Comparison of ENCODE assay signal across 8 cellular contexts in the genomic region with DNA sequence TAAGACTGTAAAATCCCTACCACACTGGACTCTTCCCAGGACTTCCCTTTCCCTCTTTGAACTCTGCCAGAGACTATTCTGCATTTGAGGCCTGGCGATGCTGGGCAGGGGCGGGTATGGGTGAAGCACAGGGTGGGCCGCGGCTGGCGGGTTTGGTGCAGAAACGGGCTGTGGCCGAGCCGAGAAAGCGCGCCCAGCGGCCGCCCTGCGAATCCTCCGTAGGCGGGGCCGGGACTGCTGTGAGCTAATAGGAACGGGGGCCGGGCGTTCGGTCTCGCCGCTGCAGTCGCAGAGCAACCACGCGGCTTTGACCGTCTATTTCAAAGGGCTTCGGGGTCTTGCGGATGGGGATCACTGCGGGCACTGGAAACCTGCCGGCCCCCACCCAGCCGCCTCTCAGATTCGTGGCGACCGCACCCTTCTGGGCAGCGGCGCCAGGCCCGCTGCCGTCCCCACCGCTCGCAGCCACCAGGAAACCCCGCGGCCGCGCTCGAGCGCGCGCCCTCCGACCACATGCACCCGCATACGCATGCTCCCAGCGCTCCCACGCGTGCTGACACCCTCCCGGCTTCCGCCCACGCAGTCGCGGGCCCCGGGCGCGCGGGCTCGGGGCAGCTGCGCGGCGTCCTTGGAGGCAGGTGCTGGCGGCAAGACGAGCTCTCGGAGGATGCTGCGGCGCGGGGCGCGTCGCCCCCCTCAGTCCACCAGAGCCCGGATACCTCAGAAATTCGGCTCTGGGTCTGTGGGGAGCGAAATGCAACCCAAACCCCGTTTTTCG. TPM values are rescaled to one million over a fixed set of nuclear protein-coding genes. Genes with fewer than 3 reads are reported as not detected.
DNase-seq lines count a peak whose midpoint lies in the region; ATAC-seq and TF ChIP-seq lines count a peak whose summit lies in the region.

No MANE protein-coding gene starts in this region.

- H3K9me3 ChIP-seq in KOPT-K1 (ENCODE audit: insufficient read depth, low read length, poor library complexity, severe bottlenecking) (no peaks in the 10 kb centered on the region), neural progenitor cell (ENCODE audit: low read depth) (no peaks in the 10 kb centered on the region), stomach smooth muscle (ENCODE audit: control insufficient read depth in 2 of 2, low read length in 2 of 2) (no peaks in the 10 kb centered on the region)

- H3K27me3 Mint-ChIP-seq in neural progenitor cell (ENCODE audit: insufficient read depth, low read depth) = peaks cover 26% of the 10 kb centered on the region

- H3K4me2 ChIP-seq in neural progenitor cell = peak overlapping the region; percentile 82

- peaks cover 21% of the 10 kb centered on the region for H3F3A ChIP-seq in neural progenitor cell (ENCODE audit: low read depth)

- H3K36me3 ChIP-seq in KOPT-K1 (ENCODE audit: insufficient read depth, low read length) (no peaks in the 10 kb centered on the region; the same call in 1 of the 2 replicates), neural progenitor cell (no peaks in the 10 kb centered on the region), stomach smooth muscle (ENCODE audit: control insufficient read depth in 2 of 2, insufficient read depth in 2 of 2, low read length in 2 of 2) (peaks cover 0 to 2% of the 10 kb centered on the region in 2 donors)

- no peak overlapping the region for H3K9ac ChIP-seq in neural progenitor cell
- peak overlapping the region; percentile 86 to 92 for H3K9ac ChIP-seq in stomach smooth muscle (ENCODE audit: low read length in 2 of 2)

- H3K27me3 ChIP-seq in foreskin keratinocyte (no peaks in the 10 kb centered on the region), neural progenitor cell (no peaks in the 10 kb centered on the region), stomach smooth muscle (ENCODE audit: control insufficient read depth in 1 of 2, insufficient read depth in 2 of 2, low read length in 2 of 2) (no peaks in the 10 kb centered on the region)

- peaks cover 21% of the 10 kb centered on the region for H3K9me3 Mint-ChIP-seq in neural progenitor cell

- H4K20me1 ChIP-seq in neural progenitor cell (ENCODE audit: low read depth) = no peaks in the 10 kb centered on the region

- H3K4me1 ChIP-seq in foreskin keratinocyte (no peaks in the 10 kb centered on the region), neural progenitor cell (no peaks in the 10 kb centered on the region), stomach smooth muscle (ENCODE audit: control insufficient read depth, insufficient read depth, low read length) (peaks cover 17% of the 10 kb centered on the region)

- H3K4me3 ChIP-seq in neural progenitor cell (peak overlapping the region; percentile 93), stomach smooth muscle (ENCODE audit: low read length in 2 of 2) (peak overlapping the region; percentile 52 to 91)

- peak overlapping the region; percentile 72 for H3K27ac ChIP-seq in KOPT-K1 (ENCODE audit: low read depth, low read length, poor library complexity, severe bottlenecking)
- peak overlapping the region; percentile 94 for H3K27ac ChIP-seq in foreskin keratinocyte
- no peak overlapping the region for H3K27ac ChIP-seq in neural progenitor cell
- peak overlapping the region; percentile 95 for H3K27ac ChIP-seq in stomach smooth muscle (ENCODE audit: low read length)

- H2AFZ ChIP-seq in neural progenitor cell (replicated peaks) = peak overlapping the region; percentile 94

- DNase-seq in ELF-1 (ENCODE audit: low read depth, low spot score) (peak; percentile 91), SHP77 (lab: John Stamatoyannopoulos, UW) (peak; percentile 82 to 90), foreskin keratinocyte (peak; percentile 55 to 77), neural progenitor cell (ENCODE audit: low spot score) (peak; percentile 92)
- peak; percentile 72 for DNase-seq in activated gamma-delta T cell treated with anti-CD3 and anti-CD28 coated beads, Interleukin-2, amount 50 U/mL, for 16 hours (ENCODE audit: low read depth)

- peak; percentile 52 for ATAC-seq in GM21786 (IDR thresholded peaks at IDR 0.05; ENCODE audit: unreplicated experiment)
- ATAC-seq in foreskin keratinocyte = peak; percentile 64

- H3K4me3 Mint-ChIP-seq in neural progenitor cell = peak overlapping the region; percentile 96

- H3K79me2 ChIP-seq in neural progenitor cell (ENCODE audit: low read depth) = no peaks in the 10 kb centered on the region

- H3K4me1 Mint-ChIP-seq in neural progenitor cell = peaks cover 21% of the 10 kb centered on the region

- H3K36me3 Mint-ChIP-seq in neural progenitor cell = peaks cover 16% of the 10 kb centered on the region

- TF ChIP-seq CTCF in foreskin keratinocyte (conservative IDR thresholded peaks at IDR 0.05) (peak; percentile 50), neural progenitor cell (IDR thresholded peaks at IDR 0.05) (peak; percentile 37)

- peak overlapping the region; percentile 96 for H3K27ac Mint-ChIP-seq in neural progenitor cell

RNA-seq across cellular contexts. Expression of gene DNTTIP2, which starts 32.7 kb away (rescaled TPM):
- total RNA-seq in foreskin keratinocyte (67.4 and 74.0 TPM in 2 replicates), neural progenitor cell (ENCODE audit: low replicate concordance) (36.1 and 62.5 TPM in 2 replicates)
- polyA plus RNA-seq in foreskin keratinocyte = 64.9 and 70.3 TPM in 2 replicates
